1 cellular context compared by ENCODE assay signal in the genomic region with DNA sequence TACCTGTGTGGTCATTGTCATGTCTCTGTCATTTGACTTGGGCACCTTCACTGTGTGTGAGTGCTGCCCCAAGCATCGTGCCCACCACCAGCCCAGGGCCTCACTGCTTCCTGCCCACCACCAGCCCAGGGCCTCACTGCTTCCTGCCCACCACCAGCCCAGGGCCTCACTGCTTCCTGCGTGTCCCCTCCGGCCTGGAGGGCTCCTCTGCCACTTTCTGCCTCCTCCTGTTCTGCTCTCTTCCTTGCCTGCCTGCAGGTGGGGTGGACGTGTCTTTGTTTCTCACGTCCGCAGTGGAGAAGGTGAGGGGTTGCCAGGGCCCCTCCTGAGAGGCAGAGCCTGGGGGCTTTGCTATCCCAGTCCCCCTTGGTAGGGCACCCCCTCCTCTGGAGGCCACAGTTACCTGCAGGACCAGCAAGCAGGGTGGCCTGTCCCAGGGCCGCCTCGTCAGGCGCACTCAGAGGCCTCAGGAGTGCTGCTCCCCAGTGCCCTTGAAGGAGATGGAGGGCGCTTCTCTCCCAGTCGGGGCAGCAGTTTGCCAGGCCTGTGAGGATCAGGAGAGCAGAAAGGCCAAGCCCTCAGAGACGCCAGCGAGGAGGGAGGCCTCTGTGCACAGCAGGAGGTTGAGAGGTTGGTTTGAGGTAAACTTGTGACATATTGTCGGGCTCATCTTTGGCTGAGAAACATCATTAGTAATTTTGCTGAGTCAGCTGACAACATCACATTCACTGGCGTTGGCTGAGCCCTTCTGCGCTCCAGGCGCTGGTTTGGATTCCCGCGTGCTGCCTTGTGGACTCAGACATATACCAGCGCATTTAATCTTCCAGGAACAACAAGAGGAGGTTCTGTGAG.
TF ChIP-seq lines count a peak whose summit lies in the region.

No MANE protein-coding gene starts in this region.

TF ChIP-seq in HepG2, 621 proteins besides CTCF, POLR2A, EP300 and RAD21 (continued from another document):
- TF ChIP-seq, protein P1, sequence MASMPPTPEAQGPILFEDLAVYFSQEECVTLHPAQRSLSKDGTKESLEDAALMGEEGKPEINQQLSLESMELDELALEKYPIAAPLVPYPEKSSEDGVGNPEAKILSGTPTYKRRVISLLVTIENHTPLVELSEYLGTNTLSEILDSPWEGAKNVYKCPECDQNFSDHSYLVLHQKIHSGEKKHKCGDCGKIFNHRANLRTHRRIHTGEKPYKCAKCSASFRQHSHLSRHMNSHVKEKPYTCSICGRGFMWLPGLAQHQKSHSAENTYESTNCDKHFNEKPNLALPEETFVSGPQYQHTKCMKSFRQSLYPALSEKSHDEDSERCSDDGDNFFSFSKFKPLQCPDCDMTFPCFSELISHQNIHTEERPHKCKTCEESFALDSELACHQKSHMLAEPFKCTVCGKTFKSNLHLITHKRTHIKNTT (CRISPR knock-in tag; IDR thresholded peaks at IDR 0.05): no peak
- TF ChIP-seq FOXM1 (CRISPR knock-in tag; IDR thresholded peaks at IDR 0.05) (no peak), ZNF30 (CRISPR knock-in tag; IDR thresholded peaks at IDR 0.05) (no peak), ZNF772 (CRISPR knock-in tag; IDR thresholded peaks at IDR 0.05) (no peak), MAFF (IDR thresholded peaks at IDR 0.05; ENCODE audit: low read depth, low read length) (peak; percentile 99), MAFK (conservative IDR thresholded peaks at IDR 0.05 in 1 of 2, IDR thresholded peaks at IDR 0.05 in 1 of 2; ENCODE audit: low read length in 2 of 2) (peak; percentile 97 to 99), ZSCAN21 (CRISPR knock-in tag; IDR thresholded peaks at IDR 0.05; ENCODE audit: borderline replicate concordance) (no peak), FOXK2 (IDR thresholded peaks at IDR 0.05) (no peak), MIER2 (CRISPR knock-in tag; IDR thresholded peaks at IDR 0.05) (no peak), CC2D1A (CRISPR knock-in tag; IDR thresholded peaks at IDR 0.05) (no peak), ZNF546 (CRISPR knock-in tag; conservative IDR thresholded peaks at IDR 0.05) (no peak), ZFP62 (CRISPR knock-in tag; IDR thresholded peaks at IDR 0.05) (no peak)
- TF ChIP-seq, protein P2, sequence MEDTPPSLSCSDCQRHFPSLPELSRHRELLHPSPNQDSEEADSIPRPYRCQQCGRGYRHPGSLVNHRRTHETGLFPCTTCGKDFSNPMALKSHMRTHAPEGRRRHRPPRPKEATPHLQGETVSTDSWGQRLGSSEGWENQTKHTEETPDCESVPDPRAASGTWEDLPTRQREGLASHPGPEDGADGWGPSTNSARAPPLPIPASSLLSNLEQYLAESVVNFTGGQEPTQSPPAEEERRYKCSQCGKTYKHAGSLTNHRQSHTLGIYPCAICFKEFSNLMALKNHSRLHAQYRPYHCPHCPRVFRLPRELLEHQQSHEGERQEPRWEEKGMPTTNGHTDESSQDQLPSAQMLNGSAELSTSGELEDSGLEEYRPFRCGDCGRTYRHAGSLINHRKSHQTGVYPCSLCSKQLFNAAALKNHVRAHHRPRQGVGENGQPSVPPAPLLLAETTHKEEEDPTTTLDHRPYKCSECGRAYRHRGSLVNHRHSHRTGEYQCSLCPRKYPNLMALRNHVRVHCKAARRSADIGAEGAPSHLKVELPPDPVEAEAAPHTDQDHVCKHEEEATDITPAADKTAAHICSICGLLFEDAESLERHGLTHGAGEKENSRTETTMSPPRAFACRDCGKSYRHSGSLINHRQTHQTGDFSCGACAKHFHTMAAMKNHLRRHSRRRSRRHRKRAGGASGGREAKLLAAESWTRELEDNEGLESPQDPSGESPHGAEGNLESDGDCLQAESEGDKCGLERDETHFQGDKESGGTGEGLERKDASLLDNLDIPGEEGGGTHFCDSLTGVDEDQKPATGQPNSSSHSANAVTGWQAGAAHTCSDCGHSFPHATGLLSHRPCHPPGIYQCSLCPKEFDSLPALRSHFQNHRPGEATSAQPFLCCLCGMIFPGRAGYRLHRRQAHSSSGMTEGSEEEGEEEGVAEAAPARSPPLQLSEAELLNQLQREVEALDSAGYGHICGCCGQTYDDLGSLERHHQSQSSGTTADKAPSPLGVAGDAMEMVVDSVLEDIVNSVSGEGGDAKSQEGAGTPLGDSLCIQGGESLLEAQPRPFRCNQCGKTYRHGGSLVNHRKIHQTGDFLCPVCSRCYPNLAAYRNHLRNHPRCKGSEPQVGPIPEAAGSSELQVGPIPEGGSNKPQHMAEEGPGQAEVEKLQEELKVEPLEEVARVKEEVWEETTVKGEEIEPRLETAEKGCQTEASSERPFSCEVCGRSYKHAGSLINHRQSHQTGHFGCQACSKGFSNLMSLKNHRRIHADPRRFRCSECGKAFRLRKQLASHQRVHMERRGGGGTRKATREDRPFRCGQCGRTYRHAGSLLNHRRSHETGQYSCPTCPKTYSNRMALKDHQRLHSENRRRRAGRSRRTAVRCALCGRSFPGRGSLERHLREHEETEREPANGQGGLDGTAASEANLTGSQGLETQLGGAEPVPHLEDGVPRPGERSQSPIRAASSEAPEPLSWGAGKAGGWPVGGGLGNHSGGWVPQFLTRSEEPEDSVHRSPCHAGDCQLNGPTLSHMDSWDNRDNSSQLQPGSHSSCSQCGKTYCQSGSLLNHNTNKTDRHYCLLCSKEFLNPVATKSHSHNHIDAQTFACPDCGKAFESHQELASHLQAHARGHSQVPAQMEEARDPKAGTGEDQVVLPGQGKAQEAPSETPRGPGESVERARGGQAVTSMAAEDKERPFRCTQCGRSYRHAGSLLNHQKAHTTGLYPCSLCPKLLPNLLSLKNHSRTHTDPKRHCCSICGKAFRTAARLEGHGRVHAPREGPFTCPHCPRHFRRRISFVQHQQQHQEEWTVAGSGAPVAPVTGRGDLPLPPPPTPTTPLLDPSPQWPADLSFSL (CRISPR knock-in tag; IDR thresholded peaks at IDR 0.05): no peak
